In genomic region chr2:235244497-235245215, GRCh38 we compare ENCODE assay signal across 18 cellular contexts.
DNase-seq lines count a peak whose midpoint lies in the region; ATAC-seq and TF ChIP-seq lines count a peak whose summit lies in the region.
"Had no signal": no experiment of that assay in that cellular context is flagged by ENCODE, and none has a peak within 500 bp of the region (broad histone marks: within the 10 kb centered on the region; RNA-seq: fewer than 3 reads in every experiment).

No MANE protein-coding gene starts in this region.

- no peaks in the 10 kb centered on the region for H3K27me3 ChIP-seq in thyroid gland
- H3K27me3 ChIP-seq: Peyer's patch, upper lobe of right lung had no signal

- no peaks in the 10 kb centered on the region for H3K9me3 Mint-ChIP-seq in natural killer cell
- H3K9me3 Mint-ChIP-seq: activated CD8-positive, alpha-beta T cell treated with anti-CD3 and anti-CD28 coated beads for 36 hours; activated naive CD8-positive, alpha-beta T cell treated with anti-CD3 and anti-CD28 coated beads, Interleukin-2, amount 10 ng/mL, durations not matched to agents 7 days and 5 days; CD8-positive, alpha-beta memory T cell had no signal

- intact Hi-C loops in Right ventricle myocardium superior (cut with DNase I), result no loop called here
- intact Hi-C loops in natural killer cell (cut with micrococcal nuclease), result no loop called here
- intact Hi-C loops in thyroid gland (cut with DNase I), result no loop called here

- ATAC-seq in Right ventricle myocardium superior (ENCODE audit: poor library complexity) (no peak), natural killer cell (no peak)
- ATAC-seq: activated CD8-positive, alpha-beta T cell treated with anti-CD3 and anti-CD28 coated beads for 36 hours; upper lobe of right lung had no signal

- no peak for TF ChIP-seq POLR2A in thyroid gland (IDR thresholded peaks at IDR 0.05)

- H3K36me3 Mint-ChIP-seq in natural killer cell, result no peaks in the 10 kb centered on the region
- H3K36me3 Mint-ChIP-seq: activated naive CD8-positive, alpha-beta T cell treated with anti-CD3 and anti-CD28 coated beads, Interleukin-2, amount 10 ng/mL, durations not matched to agents 7 days and 5 days; CD8-positive, alpha-beta memory T cell had no signal

- H3K27me3 Mint-ChIP-seq in natural killer cell (ENCODE audit: low read depth in 2 of 2), result peaks cover 23 to 40% of the 10 kb centered on the region in 2 donors

- H3K36me3 ChIP-seq in thyroid gland, result no peaks in the 10 kb centered on the region
- H3K36me3 ChIP-seq: Peyer's patch, upper lobe of right lung had no signal

- H3K27ac ChIP-seq in thyroid gland, result no peak overlapping the region
- H3K27ac ChIP-seq: Peyer's patch, upper lobe of right lung had no signal

- TF ChIP-seq CTCF in natural killer cell (IDR thresholded peaks at IDR 0.05), result no peak
- no peak for TF ChIP-seq CTCF in thyroid gland (IDR thresholded peaks at IDR 0.05)

- H3K4me1 Mint-ChIP-seq in natural killer cell, result no peaks in the 10 kb centered on the region
- H3K4me1 Mint-ChIP-seq: activated naive CD8-positive, alpha-beta T cell treated with anti-CD3 and anti-CD28 coated beads, Interleukin-2, amount 10 ng/mL, durations not matched to agents 7 days and 5 days; CD8-positive, alpha-beta memory T cell had no signal

- no peaks in the 10 kb centered on the region for H3K4me1 ChIP-seq in thyroid gland
- H3K4me1 ChIP-seq: Peyer's patch had no signal

- H3K4me3 Mint-ChIP-seq in natural killer cell, result no peak overlapping the region
- H3K4me3 Mint-ChIP-seq: activated CD8-positive, alpha-beta T cell treated with anti-CD3 and anti-CD28 coated beads for 36 hours; activated naive CD8-positive, alpha-beta T cell treated with anti-CD3 and anti-CD28 coated beads, Interleukin-2, amount 10 ng/mL, durations not matched to agents 7 days and 5 days; CD8-positive, alpha-beta memory T cell had no signal

- no peaks in the 10 kb centered on the region for H3K9me3 ChIP-seq in thyroid gland
- H3K9me3 ChIP-seq: Peyer's patch, upper lobe of right lung had no signal

- H3K4me3 ChIP-seq in thyroid gland (replicated peaks in 1 of 3), result no peak overlapping the region
- H3K4me3 ChIP-seq: Peyer's patch, upper lobe of right lung had no signal

- no peak overlapping the region for H3K27ac Mint-ChIP-seq in natural killer cell
- H3K27ac Mint-ChIP-seq: activated CD8-positive, alpha-beta T cell treated with anti-CD3 and anti-CD28 coated beads for 36 hours; activated naive CD8-positive, alpha-beta T cell treated with anti-CD3 and anti-CD28 coated beads, Interleukin-2, amount 10 ng/mL, durations not matched to agents 7 days and 5 days; CD8-positive, alpha-beta memory T cell had no signal

- DNase-seq in A172 (ENCODE audit: low spot score) (peak; percentile 60), GM04503 (ENCODE audit: low read depth) (peak; percentile 69), SW480 (ENCODE audit: low spot score) (peak; percentile 35), iris pigment epithelial cell (ENCODE audit: low read depth) (peak; percentile 36), Right ventricle myocardium superior (no peak), natural killer cell (no peak), thyroid gland (no peak), LoVo (ENCODE audit: low spot score) (no peak)
- DNase-seq: activated CD8-positive, alpha-beta T cell treated with anti-CD3 and anti-CD28 coated beads for 36 hours; activated naive CD8-positive, alpha-beta T cell treated with anti-CD3 and anti-CD28 coated beads, Interleukin-2, amount 10 ng/mL, durations not matched to agents 7 days and 5 days; CD8-positive, alpha-beta memory T cell; NCI-H1092 treated with DMSO at 0.1 percent for 48 hours; NCI-H2171; NCI-H748 treated with DMSO at 0.1 percent for 48 hours; Peyer's patch; retina; stimulated activated naive CD4-positive, alpha-beta T cell treated with Interleukin-2 at 50 U/mL for 16 hours; upper lobe of right lung had no signal

- WGBS in thyroid gland, 2 donors, result 56 to 57% methylated on average over 7 of the region's 7 CpGs

Comparison
In these comparisons a context has a peak if more than half of its experiments do, and no peak if none do; other contexts are left out.
1. DNase-seq: peak in A172 (single experiment), GM04503 (single experiment), SW480 (single experiment) and iris pigment epithelial cell (single experiment); none in Right ventricle myocardium superior (single experiment), natural killer cell (single experiment), thyroid gland (0 of 2) and LoVo (single experiment).